Comparison of ENCODE assay signal across 17 cellular contexts in genomic region chrX:154050113-154050495, GRCh38. TPM values are rescaled to one million over a fixed set of nuclear protein-coding genes. Genes with fewer than 3 reads are reported as not detected.
DNase-seq lines count a peak whose midpoint lies in the region; ATAC-seq and TF ChIP-seq lines count a peak whose summit lies in the region.
"Had no signal": no experiment of that assay in that cellular context is flagged by ENCODE, and none has a peak within 500 bp of the region (broad histone marks: within the 10 kb centered on the region; RNA-seq: fewer than 3 reads in every experiment).

No MANE protein-coding gene starts in this region.

- H3K4me3 ChIP-seq in trophoblast cell (ENCODE audit: low read depth, low read length): no peak overlapping the region
- H3K4me3 ChIP-seq: BLaER1 treated with 17β-estradiol and CSF1 and Interleukin-3, amounts not matched to agents 10 nM and 100 nM had no signal

- H3K36me3 ChIP-seq in trophoblast cell (ENCODE audit: control insufficient read depth in 1 of 2, insufficient read depth in 2 of 2, low read length in 2 of 2): peaks cover 7 to 11% of the 10 kb centered on the region in 2 experiments

- no peak for TF ChIP-seq CTCF in CD4-positive, alpha-beta T cell (IDR thresholded peaks at IDR 0.05)

- H3K79me1 ChIP-seq in trophoblast cell (ENCODE audit: low read length): no peaks in the 10 kb centered on the region

- intact Hi-C loops in CD4-positive, alpha-beta T cell (cut with DNase I, micrococcal nuclease): no loop called here
- intact Hi-C loops in head of caudate nucleus (cut with DNase I): no loop called here

- H4K12ac ChIP-seq in trophoblast cell (ENCODE audit: low read depth, low read length): no peak overlapping the region

- no peak overlapping the region for H3K9ac ChIP-seq in trophoblast cell (ENCODE audit: low read length)

- H3K18ac ChIP-seq in trophoblast cell (ENCODE audit: low read length): peak overlapping the region; percentile 52

- H4K91ac ChIP-seq in trophoblast cell (ENCODE audit: low read depth, low read length): no peak overlapping the region

- no peak overlapping the region for H3K27ac ChIP-seq in CD4-positive, alpha-beta T cell (ENCODE audit: low read depth, low read length)
- peak overlapping the region; percentile 42 for H3K27ac ChIP-seq in trophoblast cell (ENCODE audit: low read depth, low read length)

- no peaks in the 10 kb centered on the region for H3K9me3 Mint-ChIP-seq in CD4-positive, alpha-beta T cell
- H3K9me3 Mint-ChIP-seq in activated naive CD8-positive, alpha-beta T cell treated with anti-CD3 and anti-CD28 coated beads, Interleukin-2, amount 50 U/mL, for 24 hours: no peaks in the 10 kb centered on the region

- H3K27ac Mint-ChIP-seq in CD4-positive, alpha-beta T cell: peak overlapping the region; percentile 71
- H3K27ac Mint-ChIP-seq in activated naive CD8-positive, alpha-beta T cell treated with anti-CD3 and anti-CD28 coated beads, Interleukin-2, amount 50 U/mL, for 24 hours: peak overlapping the region; percentile 46

- no peak overlapping the region for H3K4me3 Mint-ChIP-seq in CD4-positive, alpha-beta T cell
- no peak overlapping the region for H3K4me3 Mint-ChIP-seq in activated naive CD8-positive, alpha-beta T cell treated with anti-CD3 and anti-CD28 coated beads, Interleukin-2, amount 50 U/mL, for 24 hours

- no CpG with 5 or more reads among the region's 7 CpGs for WGBS in trophoblast cell (ENCODE audit: extremely low coverage, insufficient coverage, insufficient read length)

- no peaks in the 10 kb centered on the region for H3K27me3 Mint-ChIP-seq in CD4-positive, alpha-beta T cell
- H3K27me3 Mint-ChIP-seq in activated naive CD8-positive, alpha-beta T cell treated with anti-CD3 and anti-CD28 coated beads, Interleukin-2, amount 50 U/mL, for 24 hours: no peaks in the 10 kb centered on the region

- no peak overlapping the region for H2BK120ac ChIP-seq in trophoblast cell (ENCODE audit: insufficient read depth, low read length, poor library complexity)

- DNase-seq in AG20443 (ENCODE audit: low spot score): peak; percentile 35
- no peak for DNase-seq in CD4-positive, alpha-beta T cell
- DNase-seq in activated naive CD8-positive, alpha-beta T cell treated with anti-CD3 and anti-CD28 coated beads, Interleukin-2, amount 50 U/mL, for 24 hours: no peak
- no peak for DNase-seq in trophoblast cell
- DNase-seq in SKM-1 treated with dmso at 0.1 percent for 144 hours (lab: John Stamatoyannopoulos, UW; ENCODE audit: unreplicated experiment): no peak
- DNase-seq in head of caudate nucleus: no peak
- DNase-seq: activated CD4-positive, CD25-positive, alpha-beta regulatory T cell; activated T-cell treated with anti-CD3 and anti-CD28 coated beads, Interleukin-2, amount 50 U/mL, for 48 hours; MV-4-11; NCI-H2107; NCI-H774; stimulated activated CD4-positive, alpha-beta T cell treated with anti-CD3 and anti-CD28 coated beads, Interleukin-2, amount 100 ng/mL, for 24 hours; stimulated activated CD8-positive, alpha-beta memory T cell treated with anti-CD3 and anti-CD28 coated beads, Interleukin-4, amount 100 ng/mL, for 48 hours; SW 1271 had no signal

- H2AFZ ChIP-seq in trophoblast cell (ENCODE audit: insufficient read depth, low read length, poor library complexity): no peak overlapping the region

- H3K36me3 Mint-ChIP-seq in CD4-positive, alpha-beta T cell (ENCODE audit: low read depth): peaks cover 62% of the 10 kb centered on the region
- peaks cover 30% of the 10 kb centered on the region for H3K36me3 Mint-ChIP-seq in activated naive CD8-positive, alpha-beta T cell treated with anti-CD3 and anti-CD28 coated beads, Interleukin-2, amount 50 U/mL, for 24 hours (ENCODE audit: low read depth)

- peak overlapping the region; percentile 13 for H3K4ac ChIP-seq in trophoblast cell (ENCODE audit: low read depth, low read length)

- peak overlapping the region; percentile 59 for H2AK5ac ChIP-seq in trophoblast cell (ENCODE audit: low read length)

- no peak overlapping the region for H2BK5ac ChIP-seq in trophoblast cell (ENCODE audit: low read depth, low read length, poor library complexity)

- ATAC-seq in CD4-positive, alpha-beta T cell (ENCODE audit: poor library complexity): no peak
- no peak for ATAC-seq in activated naive CD8-positive, alpha-beta T cell treated with anti-CD3 and anti-CD28 coated beads, Interleukin-2, amount 50 U/mL, for 24 hours
- no peak for ATAC-seq in GM18520 (IDR thresholded peaks at IDR 0.05; ENCODE audit: unreplicated experiment)
- ATAC-seq: HepG2 had no signal

- H3K4me2 ChIP-seq in trophoblast cell (ENCODE audit: low read length): no peak overlapping the region

- CTCF ChIA-PET in CD4-positive, alpha-beta T cell (lab: Charles Lee): no interaction called here

- POLR2A ChIA-PET in CD4-positive, alpha-beta T cell (lab: Charles Lee): interaction anchor here (0.7 kb wide), 1 partner anchor 21 kb away, joined by 3 read pairs; no protein-coding TSS in a partner anchor

- H3K27me3 ChIP-seq in CD4-positive, alpha-beta T cell (ENCODE audit: control insufficient read depth, insufficient read depth, low read length): no peaks in the 10 kb centered on the region
- no peaks in the 10 kb centered on the region for H3K27me3 ChIP-seq in trophoblast cell (ENCODE audit: insufficient read depth, low read length)

- peaks cover under 1% of the 10 kb centered on the region for H3K79me2 ChIP-seq in trophoblast cell (ENCODE audit: control insufficient read depth, insufficient read depth, low read length, poor library complexity)

- no peak overlapping the region for H2BK12ac ChIP-seq in trophoblast cell (ENCODE audit: low read length)

- no peak overlapping the region for H4K8ac ChIP-seq in trophoblast cell (ENCODE audit: low read depth, low read length)

- H3K14ac ChIP-seq in trophoblast cell (ENCODE audit: low read length): no peak overlapping the region

- no peaks in the 10 kb centered on the region for H3K9me3 ChIP-seq in CD4-positive, alpha-beta T cell (ENCODE audit: control insufficient read depth, low read length)
- H3K9me3 ChIP-seq in trophoblast cell (ENCODE audit: insufficient read depth, low read depth, low read length): no peaks in the 10 kb centered on the region
- H3K9me3 ChIP-seq: BLaER1 treated with 17β-estradiol and CSF1 and Interleukin-3, amounts not matched to agents 10 nM and 100 nM had no signal

- no peak overlapping the region for H3K23ac ChIP-seq in trophoblast cell (ENCODE audit: low read length)

- peaks cover 8 to 14% of the 10 kb centered on the region in 2 experiments for H3K4me1 ChIP-seq in trophoblast cell (ENCODE audit: control insufficient read depth in 1 of 2, insufficient read depth in 2 of 2, low read length in 2 of 2)

- peaks cover 47% of the 10 kb centered on the region for H3K4me1 Mint-ChIP-seq in CD4-positive, alpha-beta T cell (ENCODE audit: low read depth)
- H3K4me1 Mint-ChIP-seq in activated naive CD8-positive, alpha-beta T cell treated with anti-CD3 and anti-CD28 coated beads, Interleukin-2, amount 50 U/mL, for 24 hours: peaks cover 25% of the 10 kb centered on the region

RNA-seq across cellular contexts. Expression of gene IRAK1, which starts 30.4 kb away (rescaled TPM):
- 10 to 100 TPM; 61.2 to 67.4 TPM for total RNA-seq in CD4-positive, alpha-beta T cell
- 31.0 and 31.6 TPM in 2 replicates for polyA plus RNA-seq in trophoblast cell (2013)

RNA-seq across cellular contexts. Expression of gene MECP2, which starts 47.4 kb away (rescaled TPM):
- 100 to 1,000 TPM; 120 to 133 TPM for total RNA-seq in CD4-positive, alpha-beta T cell
- polyA plus RNA-seq in trophoblast cell (2013): 13.4 and 13.5 TPM in 2 replicates
